Comparison of ENCODE assay signal across 18 cellular contexts in the genomic region with DNA sequence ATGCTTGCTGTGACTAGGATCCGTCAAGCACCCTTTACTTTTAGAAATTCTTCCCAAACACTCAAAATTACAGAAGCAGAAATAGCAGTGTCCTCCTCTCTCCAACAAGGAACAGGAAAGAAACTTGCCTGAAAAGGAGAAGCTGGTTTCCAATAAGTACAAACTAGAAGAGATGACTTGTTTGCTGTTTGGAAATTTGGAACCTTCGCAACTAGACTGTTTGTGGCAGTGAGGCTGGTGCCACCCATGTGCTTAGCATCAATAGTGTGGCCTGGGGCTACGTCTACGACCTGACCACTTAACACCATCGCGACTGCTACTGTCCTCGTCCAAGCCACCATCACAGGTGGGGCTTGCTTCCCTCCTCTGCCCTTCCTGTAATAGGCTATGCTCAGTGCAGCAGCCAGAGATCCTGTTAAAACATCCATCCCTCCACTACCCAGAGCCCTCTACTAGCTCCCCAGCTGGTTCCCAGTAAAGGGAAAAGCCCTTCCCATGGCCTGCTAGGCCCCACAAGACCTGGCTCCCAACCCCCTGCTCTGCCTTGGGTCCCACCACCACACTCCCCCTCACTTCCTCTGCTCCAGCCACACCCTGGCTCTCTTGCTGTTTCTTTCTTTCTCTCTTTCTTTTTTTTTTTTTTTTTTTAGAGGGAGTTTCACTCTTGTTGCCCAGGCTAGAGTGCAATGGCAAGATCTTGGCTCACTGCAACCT. TPM values are rescaled to one million over a fixed set of nuclear protein-coding genes. Genes with fewer than 3 reads are reported as not detected.
DNase-seq lines count a peak whose midpoint lies in the region; ATAC-seq, FAIRE-seq and TF ChIP-seq lines count a peak whose summit lies in the region.
"Had no signal": no experiment of that assay in that cellular context is flagged by ENCODE, and none has a peak within 500 bp of the region (broad histone marks: within the 10 kb centered on the region; RNA-seq: fewer than 3 reads in every experiment).

No MANE protein-coding gene starts in this region.

- no peak for FAIRE-seq in GM12878 (lab: Jason Lieb, UNC)
- FAIRE-seq: astrocyte, keratinocyte had no signal

- no peak for TF ChIP-seq RAD21 in GM12878 (IDR thresholded peaks at IDR 0.05; ENCODE audit: insufficient read depth, low read depth, low read length)

- SMC1A ChIA-PET in GM12878 (lab: Charles Lee; ENCODE audit: uncharacterized antibody, unreplicated experiment) = interaction anchor here (1.5 to 6.1 kb wide), 4 partner anchors 15 to 88 kb away, joined by 5 to 74 read pairs (median 14); a partner anchor contains a TSS

- DNase-seq in NOMO-1 (lab: John Stamatoyannopoulos, UW; ENCODE audit: unreplicated experiment in 2 of 2) (peak; percentile 18 to 50), NOMO-1 treated with dmso at 0.1 percent for 144 hours (lab: John Stamatoyannopoulos, UW; ENCODE audit: unreplicated experiment) (no peak), NOMO-1 treated with DMSO at 0.1 percent for 48 hours (lab: John Stamatoyannopoulos, UW; ENCODE audit: unreplicated experiment) (peak; percentile 57), GM12878 (ENCODE audit: low read depth, low spot score) (no peak), caudate nucleus (lab: John Stamatoyannopoulos, UW) (no peak), DMS79 (lab: John Stamatoyannopoulos, UW) (no peak)
- DNase-seq: activated CD8-positive, alpha-beta memory T cell treated with anti-CD3 and anti-CD28 coated beads, Interleukin-2, amount 50 U/mL, for 48 hours; Calu3; Peyer's patch had no signal

- H3K27me3 ChIP-seq in GM12878 (replicated peaks in 1 of 2; ENCODE audit: control insufficient read depth in 2 of 2, insufficient read depth in 2 of 2, low read length in 1 of 2) (no peaks in the 10 kb centered on the region), neutrophil (no peaks in the 10 kb centered on the region)
- H3K27me3 ChIP-seq: Peyer's patch had no signal

- H3K36me3 ChIP-seq in GM12878 (ENCODE audit: control insufficient read depth in 2 of 2, insufficient read depth in 2 of 2, low read length in 1 of 2) (no peaks in the 10 kb centered on the region), neutrophil (no peaks in the 10 kb centered on the region)
- H3K36me3 ChIP-seq: Peyer's patch had no signal

- in situ Hi-C loops in GM12878 (cut with MboI) = no loop called here

- TF ChIP-seq POLR2A in GM12878 (IDR thresholded peaks at IDR 0.05; ENCODE audit: low read depth, low read length) = no peak

- no peak overlapping the region for H2AFZ ChIP-seq in GM12878 (ENCODE audit: control insufficient read depth, low read depth, low read length)

- intact Hi-C loops in GM12878 (cut with micrococcal nuclease; ENCODE audit: unreplicated experiment) = no loop called here

- H4K20me1 ChIP-seq in GM12878 (ENCODE audit: control insufficient read depth, insufficient read depth) = no peaks in the 10 kb centered on the region

- H3K79me2 ChIP-seq in GM12878 (ENCODE audit: control insufficient read depth, insufficient read depth, low read length) = no peaks in the 10 kb centered on the region

- H3K9me3 ChIP-seq in GM12878 (replicated peaks; ENCODE audit: control insufficient read depth, insufficient read depth, low read length) (no peaks in the 10 kb centered on the region), neutrophil (no peaks in the 10 kb centered on the region)
- H3K9me3 ChIP-seq: Peyer's patch had no signal

- RAD21 ChIA-PET in GM12878 (lab: Charles Lee; ENCODE audit: unreplicated experiment) = interaction anchor here (1.7 to 2.2 kb wide), 2 partner anchors 70 to 93 kb away, joined by 8 to 10 read pairs; a partner anchor contains a TSS

- TF ChIP-seq CTCF in GM12878 (IDR thresholded peaks at IDR 0.05 in 2 of 3, conservative IDR thresholded peaks at IDR 0.05 in 1 of 3; ENCODE audit: control insufficient read depth in 2 of 3, extremely low read depth in 1 of 3, insufficient read depth in 1 of 3, low read depth in 3 of 3, low read length in 3 of 3) (no peak), neutrophil (IDR thresholded peaks at IDR 0.05) (no peak)

- H3K27ac ChIP-seq in GM12878 (ENCODE audit: control insufficient read depth, insufficient read depth) = no peak overlapping the region
- H3K27ac ChIP-seq in neutrophil = peak overlapping the region; percentile 49
- no peak overlapping the region for H3K27ac ChIP-seq in caudate nucleus (ENCODE audit: low read depth, low read length)
- H3K27ac ChIP-seq: 22Rv1 had no signal

- CTCF ChIA-PET in GM12878 (lab: Yijun Ruan, JAX) = interaction anchor here (1.5 to 8.5 kb wide), 4 partner anchors 10 to 85 kb away, joined by 3 to 71 read pairs (median 6); a partner anchor contains a TSS

- H3K9ac ChIP-seq in GM12878 (ENCODE audit: control insufficient read depth, insufficient read depth, low read length) = no peak overlapping the region

- POLR2A ChIA-PET in GM12878 (lab: Charles Lee) = interaction anchor here (0.7 to 1.7 kb wide), 3 partner anchors 11 to 808 kb away, joined by 3 read pairs; no protein-coding TSS in a partner anchor

- TF ChIP-seq EP300 in GM12878 (IDR thresholded peaks at IDR 0.05; ENCODE audit: borderline replicate concordance in 1 of 2, control insufficient read depth in 1 of 2, low read depth in 2 of 2, low read length in 2 of 2) = no peak

- H3K4me1 ChIP-seq in GM12878 (ENCODE audit: control insufficient read depth, insufficient read depth, low read length) (peaks cover 50% of the 10 kb centered on the region), neutrophil (ENCODE audit: control insufficient read depth in 1 of 2, insufficient read depth in 1 of 2, low read depth in 1 of 2, low read length in 1 of 2) (peaks cover 8 to 14% of the 10 kb centered on the region in 2 experiments)

- no peak overlapping the region for H3K4me3 ChIP-seq in GM12878
- H3K4me3 ChIP-seq in neutrophil (ENCODE audit: low read depth in 1 of 2, low read length in 1 of 2) = no peak overlapping the region
- H3K4me3 ChIP-seq: Peyer's patch had no signal

- 0 out of 2 replicates have a peak overlapping the region, but pooled peaks have one; percentile 20 for H3K4me2 ChIP-seq in GM12878 (ENCODE audit: control insufficient read depth, insufficient read depth)

- ATAC-seq in GM12878 = no peak
- no peak for ATAC-seq in HG02678 (IDR thresholded peaks at IDR 0.05; ENCODE audit: unreplicated experiment)

- WGBS in GM12878 (ENCODE audit: insufficient coverage, insufficient replicate concordance, low lambda C conversion rate, missing lambda C conversion rate) = 79% methylated on average over 7 of the region's 7 CpGs

- BruUV-seq in GM12878 (replicated peaks; lab: Mats Ljungman, UMichigan) = no TSS peak

TF ChIP-seq in GM12878, 131 proteins besides CTCF, POLR2A, EP300 and RAD21:
- TF ChIP-seq EED (IDR thresholded peaks at IDR 0.05; ENCODE audit: low read depth) (no peak), CHD2 (IDR thresholded peaks at IDR 0.05; ENCODE audit: borderline replicate concordance, low read depth, low read length) (no peak)

RNA-seq across cellular contexts. Expression of a gene that starts 52.6 kb away (rescaled TPM):
- not detected in 2 replicates for total RNA-seq in GM12878 (2013; cell fraction: nucleolus; rRNA removed)
- total RNA-seq in GM12878 (2014; rRNA removed) (3.6 and 4.4 TPM in 2 replicates), GM12878 (2014; rRNA removed; fragmentation: Illumina TruSeq; extraction: Trizol) (4.3 and 4.4 TPM in 2 replicates), GM12878 (2021) (2.5 and 3.5 TPM in 2 replicates)
- polyA plus RNA-seq in GM12878 (2011; ENCODE audit: low read depth) = 0.18 TPM
- polyA plus RNA-seq in GM12878 (2011; rRNA removed) (not detected in 2 replicates), GM12878 (2014; fragmentation: Illumina TruSeq; extraction: Trizol) (3.6 and 4.1 TPM in 2 replicates), GM12878 (2014; fragmentation: Nextera tagmentation; extraction: Ambion mirVana) (1 to 10 TPM; 2.5 to 4.7 TPM), GM12878 (2014; rRNA removed) (2.1 and 2.7 TPM in 2 replicates), GM12878 (2016; fragmentation: Nextera tagmentation; extraction: Ambion mirVana) (1 to 10 TPM; 1.9 to 2.7 TPM)
- not detected in 2 replicates for polyA plus RNA-seq in GM12878 (2011; cell fraction: cytosol; rRNA removed)
- not detected in 2 replicates for polyA plus RNA-seq in GM12878 (2011; cell fraction: nucleus; rRNA removed)
- 0.32 and 0.80 TPM in 2 replicates for polyA plus RNA-seq in GM12878 (2012)
- polyA minus RNA-seq in GM12878 (2011; rRNA and poly(A)+ RNA removed) = not detected in 2 replicates
- polyA minus RNA-seq in GM12878 (2011; cell fraction: cytosol; rRNA and poly(A)+ RNA removed) = not detected in 2 replicates
- polyA minus RNA-seq in GM12878 (2011; cell fraction: nucleus; rRNA and poly(A)+ RNA removed) = not detected in 2 replicates
- total RNA-seq: astrocyte, Calu3, fibroblast of villous mesenchyme, LHCN-M2, neural crest cell had no signal

RNA-seq across cellular contexts. Expression of a gene that starts 59.0 kb away (rescaled TPM):
- total RNA-seq in GM12878 (2013; cell fraction: nucleolus; rRNA removed) = 0.42 and 0.54 TPM in 2 replicates
- total RNA-seq in GM12878 (2014; rRNA removed) (0.23 and 0.65 TPM in 2 replicates), GM12878 (2014; rRNA removed; fragmentation: Illumina TruSeq; extraction: Trizol) (0.27 and 0.60 TPM in 2 replicates), GM12878 (2021) (0.41 and 0.66 TPM in 2 replicates)
- polyA plus RNA-seq in GM12878 (2011; ENCODE audit: low read depth) = not detected
- polyA plus RNA-seq in GM12878 (2011; rRNA removed) (not detected in 2 replicates), GM12878 (2014; fragmentation: Illumina TruSeq; extraction: Trizol) (0.65 and 0.78 TPM in 2 replicates), GM12878 (2014; fragmentation: Nextera tagmentation; extraction: Ambion mirVana) (under 1 TPM; 0.53 TPM), GM12878 (2014; rRNA removed) (0.58 TPM in 2 replicates), GM12878 (2016; fragmentation: Nextera tagmentation; extraction: Ambion mirVana) (under 1 TPM; 0.13 to 0.20 TPM)
- 0.05 and 0.06 TPM in 2 replicates for polyA plus RNA-seq in GM12878 (2011; cell fraction: cytosol; rRNA removed)
- not detected in 2 replicates for polyA plus RNA-seq in GM12878 (2011; cell fraction: nucleus; rRNA removed)
- 0.19 and 0.27 TPM in 2 replicates for polyA plus RNA-seq in GM12878 (2012)
- polyA minus RNA-seq in GM12878 (2011; rRNA and poly(A)+ RNA removed) = not detected in 2 replicates
- polyA minus RNA-seq in GM12878 (2011; cell fraction: cytosol; rRNA and poly(A)+ RNA removed) = not detected in 2 replicates
- not detected in 2 replicates for polyA minus RNA-seq in GM12878 (2011; cell fraction: nucleus; rRNA and poly(A)+ RNA removed)
- total RNA-seq: astrocyte, fibroblast of villous mesenchyme, LHCN-M2, neural crest cell, Peyer's patch, skeletal muscle tissue had no signal

Comparison
In these comparisons a context has a peak if more than half of its experiments do, and no peak if none do; other contexts are left out.
1. DNase-seq: peak in NOMO-1 (2 of 2) and NOMO-1 treated with DMSO at 0.1 percent for 48 hours (single experiment); none in NOMO-1 treated with dmso at 0.1 percent for 144 hours (single experiment), GM12878 (single experiment), caudate nucleus (0 of 61) and DMS79 (single experiment).